ENCODE assay signal across 8 cellular contexts in genomic region chr9:4985376-4986266, GRCh38. TPM values are rescaled to one million over a fixed set of nuclear protein-coding genes. Genes with fewer than 3 reads are reported as not detected.
DNase-seq lines count a peak whose midpoint lies in the region; ATAC-seq and TF ChIP-seq lines count a peak whose summit lies in the region.

No MANE protein-coding gene starts in this region.

- H3K27me3 ChIP-seq in ACC112 (ENCODE audit: insufficient read depth, low read length) (no peaks in the 10 kb centered on the region), iPS-18a (ENCODE audit: control insufficient read depth, insufficient read depth, low read length) (peaks cover 35% of the 10 kb centered on the region)

- H3K27ac ChIP-seq in ACC112 (ENCODE audit: low read depth, low read length) (peak overlapping the region; percentile 93), iPS-18a (ENCODE audit: low read length) (no peak overlapping the region)

- H3K36me3 Mint-ChIP-seq in brain, result peaks cover 4% of the 10 kb centered on the region

- H3K79me2 ChIP-seq in ACC112 (ENCODE audit: control insufficient read depth, insufficient read depth, low read length, unreplicated experiment), result peaks cover 47% of the 10 kb centered on the region

- peak overlapping the region in 4 of 5 experiments; percentile 86 to 94 (median 89) for H3K4me3 Mint-ChIP-seq in brain

- DNase-seq in HPDE6-E6E7 (ENCODE audit: extremely low spot score) (peak; percentile 22), sciatic nerve (ENCODE audit: low spot score) (peak; percentile 69), occipital lobe (lab: John Stamatoyannopoulos, UW) (no peak)

- peak overlapping the region; percentile 34 for H3K9ac ChIP-seq in iPS-18a (ENCODE audit: low read length)

- H3K4me3 ChIP-seq in ACC112 (ENCODE audit: low read depth, low read length), result peak overlapping the region; percentile 92
- peak overlapping the region; percentile 80 for H3K4me3 ChIP-seq in iPS-18a (ENCODE audit: low read length)

- TF ChIP-seq CTCF in brain (conservative IDR thresholded peaks at IDR 0.05), result no peak

- H2AFZ ChIP-seq in ACC112 (ENCODE audit: low read length, unreplicated experiment), result peak overlapping the region; percentile 36

- H3K9me3 Mint-ChIP-seq in brain, result no peaks in the 10 kb centered on the region

- peak overlapping the region; percentile 65 to 98 (median 91) for H3K27ac Mint-ChIP-seq in brain

- H3K36me3 ChIP-seq in ACC112 (ENCODE audit: insufficient read depth, low read length) (peaks cover 13% of the 10 kb centered on the region; the same call in 1 of the 2 replicates), iPS-18a (ENCODE audit: control insufficient read depth, low read depth, low read length) (no peaks in the 10 kb centered on the region)

- H3K4me1 ChIP-seq in ACC112 (ENCODE audit: control insufficient read depth, insufficient read depth, low read length, unreplicated experiment) (peaks cover 44% of the 10 kb centered on the region), iPS-18a (ENCODE audit: control insufficient read depth, low read depth, low read length) (peaks cover 14% of the 10 kb centered on the region)

- H3K4me1 Mint-ChIP-seq in brain, result peaks cover 36% of the 10 kb centered on the region

- no peaks in the 10 kb centered on the region for H3K9me3 ChIP-seq in iPS-18a (ENCODE audit: control insufficient read depth, low read depth, low read length)

- H3K27me3 Mint-ChIP-seq in brain, result peaks cover 11% of the 10 kb centered on the region

- peak; percentile 29 for ATAC-seq in GM18511 (IDR thresholded peaks at IDR 0.05; ENCODE audit: unreplicated experiment)
- ATAC-seq in SK-N-SH treated with all-trans-retinoic acid at 6 μM for 48 hours, result no peak
- ATAC-seq in sciatic nerve, result no peak

- intact Hi-C loops in sciatic nerve (cut with DNase I), result loop anchor here (10.0 kb wide), 1 partner anchor 221 kb away; no protein-coding TSS in a partner anchor

TF ChIP-seq in SK-N-SH treated with all-trans-retinoic acid at 6 μM for 48 hours, 23 proteins besides CTCF, POLR2A, EP300 and RAD21:
- TF ChIP-seq, protein P1, sequence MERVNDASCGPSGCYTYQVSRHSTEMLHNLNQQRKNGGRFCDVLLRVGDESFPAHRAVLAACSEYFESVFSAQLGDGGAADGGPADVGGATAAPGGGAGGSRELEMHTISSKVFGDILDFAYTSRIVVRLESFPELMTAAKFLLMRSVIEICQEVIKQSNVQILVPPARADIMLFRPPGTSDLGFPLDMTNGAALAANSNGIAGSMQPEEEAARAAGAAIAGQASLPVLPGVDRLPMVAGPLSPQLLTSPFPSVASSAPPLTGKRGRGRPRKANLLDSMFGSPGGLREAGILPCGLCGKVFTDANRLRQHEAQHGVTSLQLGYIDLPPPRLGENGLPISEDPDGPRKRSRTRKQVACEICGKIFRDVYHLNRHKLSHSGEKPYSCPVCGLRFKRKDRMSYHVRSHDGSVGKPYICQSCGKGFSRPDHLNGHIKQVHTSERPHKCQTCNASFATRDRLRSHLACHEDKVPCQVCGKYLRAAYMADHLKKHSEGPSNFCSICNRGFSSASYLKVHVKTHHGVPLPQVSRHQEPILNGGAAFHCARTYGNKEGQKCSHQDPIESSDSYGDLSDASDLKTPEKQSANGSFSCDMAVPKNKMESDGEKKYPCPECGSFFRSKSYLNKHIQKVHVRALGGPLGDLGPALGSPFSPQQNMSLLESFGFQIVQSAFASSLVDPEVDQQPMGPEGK (CRISPR knock-in tag; IDR thresholded peaks at IDR 0.05; ENCODE audit: borderline replicate concordance), result peak; percentile 50; the same call in 1 of the 2 replicates
- TF ChIP-seq CSDC2 (CRISPR knock-in tag; IDR thresholded peaks at IDR 0.05), result no peak

RNA-seq across cellular contexts. Expression of gene JAK2, which starts 0.5 kb away (rescaled TPM):
- 0.59 TPM for polyA plus RNA-seq in brain (ENCODE audit: insufficient read depth, low read depth, low replicate concordance)
- total RNA-seq in sciatic nerve, result 28.4 TPM
- 40.1 TPM for total RNA-seq in occipital lobe
